Comparison of ENCODE assay signal across 8 cellular contexts in the genomic region with DNA sequence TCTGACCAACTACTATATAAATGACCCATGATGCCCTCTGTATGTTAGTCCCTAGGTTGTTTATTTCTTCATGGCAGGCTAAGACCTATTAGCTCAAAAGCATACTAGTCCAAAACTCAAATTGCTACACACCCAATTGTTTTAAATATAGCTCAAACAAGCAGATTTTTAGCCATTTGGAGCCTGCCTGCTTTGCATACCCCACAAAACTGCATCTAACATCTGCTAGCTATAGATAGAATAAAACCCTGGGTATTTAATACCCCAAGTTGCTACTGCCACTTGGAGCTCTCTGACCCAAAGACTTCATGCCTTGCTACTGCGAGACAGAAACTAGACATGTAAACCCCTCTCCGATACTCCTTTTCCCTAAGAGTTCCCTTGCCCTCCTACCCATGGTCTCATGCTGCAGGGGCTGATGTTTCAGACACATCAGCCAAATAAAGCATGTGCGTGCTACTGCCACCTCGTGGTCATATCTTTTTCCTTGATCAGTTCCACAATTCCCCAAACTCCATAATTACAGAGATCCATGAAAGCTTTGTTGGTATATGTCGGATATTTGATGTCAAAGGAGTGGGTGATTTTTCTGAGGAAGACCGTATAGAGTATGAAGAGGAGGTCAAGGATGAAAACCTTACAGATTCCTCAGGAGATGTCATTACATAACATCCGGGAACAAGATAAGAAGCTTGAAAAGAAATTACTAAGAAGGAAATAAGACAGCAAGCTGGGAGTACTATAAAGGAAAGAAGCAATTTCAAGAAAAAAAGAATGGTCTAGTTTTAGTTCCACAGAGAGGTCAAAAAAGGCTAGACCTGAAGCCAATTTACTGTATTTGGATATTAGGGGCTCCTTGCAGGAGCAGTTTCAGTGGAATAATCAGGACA.
DNase-seq lines count a peak whose midpoint lies in the region; ATAC-seq and TF ChIP-seq lines count a peak whose summit lies in the region.

No MANE protein-coding gene starts in this region.

- no peaks in the 10 kb centered on the region for H3K36me3 ChIP-seq in Panc1 (ENCODE audit: control insufficient read depth, insufficient read depth, low read length)
- no peaks in the 10 kb centered on the region for H3K36me3 ChIP-seq in neural cell (ENCODE audit: insufficient read depth, low read length)

- TF ChIP-seq CTCF in AG09319 (IDR thresholded peaks at IDR 0.05; ENCODE audit: low read depth, low read length) (peak; percentile 42), GM12872 (IDR thresholded peaks at IDR 0.05; ENCODE audit: insufficient read depth, low read depth, low read length) (peak; percentile 63; the same call in 2 of the 3 replicates), Panc1 (IDR thresholded peaks at IDR 0.05) (peak; percentile 83), epithelial cell of proximal tubule (conservative IDR thresholded peaks at IDR 0.05; ENCODE audit: low read depth, low read length) (peak; percentile 83), neural cell (IDR thresholded peaks at IDR 0.05; ENCODE audit: poor library complexity, severe bottlenecking) (peak; percentile 72)

- H4K20me1 ChIP-seq in neural cell (ENCODE audit: insufficient read depth) = no peaks in the 10 kb centered on the region

- no peaks in the 10 kb centered on the region for H3K27me3 ChIP-seq in Panc1 (ENCODE audit: control insufficient read depth, insufficient read depth, low read length)
- H3K27me3 ChIP-seq in neural cell (ENCODE audit: insufficient read depth, low read depth, low read length) = no peaks in the 10 kb centered on the region

- H3K79me2 ChIP-seq in neural cell (replicated peaks; ENCODE audit: insufficient read depth, low read length) = no peaks in the 10 kb centered on the region

- DNase-seq in AG09319 (ENCODE audit: extremely low read depth, low read depth) = peak; percentile 1
- no peak for DNase-seq in Panc1 (ENCODE audit: low read depth, low spot score)
- no peak for DNase-seq in epithelial cell of proximal tubule (ENCODE audit: low read depth)
- DNase-seq in NCI-H2029 (lab: John Stamatoyannopoulos, UW) = no peak
- DNase-seq in NCI-H1092 treated with DMSO at 0.1 percent for 48 hours (lab: John Stamatoyannopoulos, UW) = no peak

- TF ChIP-seq RAD21 in neural cell (conservative IDR thresholded peaks at IDR 0.05) = peak; percentile 61

- CTCF ChIA-PET in Panc1 (lab: Charles Lee) = interaction anchor here (0.7 to 1.7 kb wide), 3 partner anchors 225 to 262 kb away, joined by 3 to 10 read pairs (median 4); no protein-coding TSS in a partner anchor

- H2AFZ ChIP-seq in neural cell (ENCODE audit: low read depth, low read length) = no peak overlapping the region

- in situ Hi-C loops in Panc1 (cut with HindIII; ENCODE audit: low pct_unique_long_range_greater_than_20kb, low sequenced_read_pairs) = no loop called here

- H3K9me3 ChIP-seq in Panc1 (ENCODE audit: control insufficient read depth, insufficient read depth, low read depth, low read length) = no peaks in the 10 kb centered on the region
- H3K9me3 ChIP-seq in neural cell (ENCODE audit: low read length) = no peaks in the 10 kb centered on the region

- H3K4me2 ChIP-seq in neural cell (ENCODE audit: low read length) = no peak overlapping the region

- H3K4me1 ChIP-seq in Panc1 (ENCODE audit: control insufficient read depth, insufficient read depth, low read length) = no peaks in the 10 kb centered on the region

- ATAC-seq in HG03103 (IDR thresholded peaks at IDR 0.05; ENCODE audit: low read depth, unreplicated experiment) = peak; percentile 68
- ATAC-seq in Panc1 = peak; percentile 76

- intact Hi-C loops in Panc1 (cut with micrococcal nuclease; ENCODE audit: unreplicated experiment) = loop anchor here (1.0 to 5.0 kb wide), 2 partner anchors 224 to 262 kb away; no protein-coding TSS in a partner anchor

- POLR2A ChIA-PET in Panc1 (lab: Charles Lee) = no interaction called here

- BruUV-seq in Panc1 (replicated peaks; lab: Mats Ljungman, UMichigan) = no TSS peak

- no peak for TF ChIP-seq EP300 in neural cell (conservative IDR thresholded peaks at IDR 0.05; ENCODE audit: poor library complexity, severe bottlenecking)

- H3F3A ChIP-seq in neural cell (ENCODE audit: insufficient read depth, low read length, poor library complexity, severe bottlenecking) = no peaks in the 10 kb centered on the region

- H3K4me3 ChIP-seq in Panc1 (ENCODE audit: low read depth in 2 of 2, low read length in 2 of 2) = no peak overlapping the region
- H3K4me3 ChIP-seq in epithelial cell of proximal tubule (ENCODE audit: low read depth, low read length) = no peak overlapping the region
- H3K4me3 ChIP-seq in neural cell (ENCODE audit: low read length) = no peak overlapping the region

- no peaks in the 10 kb centered on the region for H3K9me2 ChIP-seq in neural cell (ENCODE audit: insufficient read depth, low read length)

- no peak overlapping the region for H3K9ac ChIP-seq in neural cell (ENCODE audit: low read length)

- no peak overlapping the region for H3K27ac ChIP-seq in Panc1 (ENCODE audit: low read length)
- H3K27ac ChIP-seq in neural cell (ENCODE audit: low read length) = no peak overlapping the region

TF ChIP-seq in neural cell, 6 proteins besides CTCF, POLR2A, EP300 and RAD21:
- TF ChIP-seq SMC3 (conservative IDR thresholded peaks at IDR 0.05; ENCODE audit: poor library complexity) = peak; percentile 76
- TF ChIP-seq, protein P1, sequence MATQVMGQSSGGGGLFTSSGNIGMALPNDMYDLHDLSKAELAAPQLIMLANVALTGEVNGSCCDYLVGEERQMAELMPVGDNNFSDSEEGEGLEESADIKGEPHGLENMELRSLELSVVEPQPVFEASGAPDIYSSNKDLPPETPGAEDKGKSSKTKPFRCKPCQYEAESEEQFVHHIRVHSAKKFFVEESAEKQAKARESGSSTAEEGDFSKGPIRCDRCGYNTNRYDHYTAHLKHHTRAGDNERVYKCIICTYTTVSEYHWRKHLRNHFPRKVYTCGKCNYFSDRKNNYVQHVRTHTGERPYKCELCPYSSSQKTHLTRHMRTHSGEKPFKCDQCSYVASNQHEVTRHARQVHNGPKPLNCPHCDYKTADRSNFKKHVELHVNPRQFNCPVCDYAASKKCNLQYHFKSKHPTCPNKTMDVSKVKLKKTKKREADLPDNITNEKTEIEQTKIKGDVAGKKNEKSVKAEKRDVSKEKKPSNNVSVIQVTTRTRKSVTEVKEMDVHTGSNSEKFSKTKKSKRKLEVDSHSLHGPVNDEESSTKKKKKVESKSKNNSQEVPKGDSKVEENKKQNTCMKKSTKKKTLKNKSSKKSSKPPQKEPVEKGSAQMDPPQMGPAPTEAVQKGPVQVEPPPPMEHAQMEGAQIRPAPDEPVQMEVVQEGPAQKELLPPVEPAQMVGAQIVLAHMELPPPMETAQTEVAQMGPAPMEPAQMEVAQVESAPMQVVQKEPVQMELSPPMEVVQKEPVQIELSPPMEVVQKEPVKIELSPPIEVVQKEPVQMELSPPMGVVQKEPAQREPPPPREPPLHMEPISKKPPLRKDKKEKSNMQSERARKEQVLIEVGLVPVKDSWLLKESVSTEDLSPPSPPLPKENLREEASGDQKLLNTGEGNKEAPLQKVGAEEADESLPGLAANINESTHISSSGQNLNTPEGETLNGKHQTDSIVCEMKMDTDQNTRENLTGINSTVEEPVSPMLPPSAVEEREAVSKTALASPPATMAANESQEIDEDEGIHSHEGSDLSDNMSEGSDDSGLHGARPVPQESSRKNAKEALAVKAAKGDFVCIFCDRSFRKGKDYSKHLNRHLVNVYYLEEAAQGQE (IDR thresholded peaks at IDR 0.05; ENCODE audit: borderline replicate concordance) = no peak
